In genomic region chr2:66428986-66429612, GRCh38 we compare ENCODE assay signal across 8 cellular contexts. TPM values are rescaled to one million over a fixed set of nuclear protein-coding genes. Genes with fewer than 3 reads are reported as not detected.
A peak's percentile ranks its signal among the peaks of the same experiment; 100 is the strongest.
DNase-seq lines count a peak whose midpoint lies in the region; ATAC-seq and TF ChIP-seq lines count a peak whose summit lies in the region.

No MANE protein-coding gene starts in this region.

- no peak overlapping the region for H3K4me3 Mint-ChIP-seq in activated T-helper 17 cell treated with anti-CD3 and anti-CD28 coated beads, Interleukin-2, amount 50 U/mL, for 72 hours

- H3K79me2 ChIP-seq in HCT116 (ENCODE audit: insufficient read depth, low read length) = no peaks in the 10 kb centered on the region

- H3K9me2 ChIP-seq in HCT116 (ENCODE audit: insufficient read depth) = no peaks in the 10 kb centered on the region

- H4K20me1 ChIP-seq in HCT116 (ENCODE audit: insufficient read depth) = no peaks in the 10 kb centered on the region

- no peaks in the 10 kb centered on the region for H3K9me3 ChIP-seq in HCT116 (ENCODE audit: control insufficient read depth in 1 of 2, insufficient read depth in 1 of 2, low read depth in 1 of 2, low read length in 2 of 2)
- no peaks in the 10 kb centered on the region for H3K9me3 ChIP-seq in body of pancreas
- no peaks in the 10 kb centered on the region for H3K9me3 ChIP-seq in lower lobe of right lung

- H3K27ac ChIP-seq in HCT116 (ENCODE audit: low read depth, low read length) = no peak overlapping the region
- no peak overlapping the region for H3K27ac ChIP-seq in body of pancreas
- H3K27ac ChIP-seq in lower lobe of right lung = no peak overlapping the region

- H3K4me3 ChIP-seq in HCT116 (replicated peaks in 1 of 2; ENCODE audit: low read depth in 1 of 2, low read length in 2 of 2) = no peak overlapping the region
- H3K4me3 ChIP-seq in body of pancreas = no peak overlapping the region
- H3K4me3 ChIP-seq in lower lobe of right lung = no peak overlapping the region

- H3K27me3 ChIP-seq in HCT116 (ENCODE audit: insufficient read depth, low read length) (no peaks in the 10 kb centered on the region), body of pancreas (no peaks in the 10 kb centered on the region), lower lobe of right lung (ENCODE audit: low read depth) (peaks cover 57% of the 10 kb centered on the region)

- POLR2A ChIA-PET in HCT116 (lab: Charles Lee) = no interaction called here

- no TSS peak for BruUV-seq in HCT116 (replicated peaks; lab: Mats Ljungman, UMichigan)

- CTCF ChIA-PET in HCT116 (lab: Charles Lee) = interaction anchor here (0.8 kb wide), 1 partner anchor 1411 kb away, joined by 4 read pairs; no protein-coding TSS in a partner anchor

- no peak overlapping the region for H2AFZ ChIP-seq in HCT116 (ENCODE audit: low read depth, low read length, poor library complexity, severe bottlenecking)

- H3K36me3 Mint-ChIP-seq in activated T-helper 17 cell treated with anti-CD3 and anti-CD28 coated beads, Interleukin-2, amount 50 U/mL, for 72 hours (ENCODE audit: low read depth) = no peaks in the 10 kb centered on the region

- RAD21 ChIA-PET in HCT116 (lab: Charles Lee; ENCODE audit: low non-redundant PET in 1 of 2, low total read pairs in 2 of 2, uncharacterized antibody in 2 of 2, unreplicated experiment in 2 of 2) = no interaction called here

- H3K27me3 Mint-ChIP-seq in activated T-helper 17 cell treated with anti-CD3 and anti-CD28 coated beads, Interleukin-2, amount 50 U/mL, for 72 hours = peaks cover 54% of the 10 kb centered on the region

- 24 to 26% methylated on average over 5 of the region's 5 CpGs for WGBS in body of pancreas, 2 donors

- H3K36me3 ChIP-seq in HCT116 (ENCODE audit: control insufficient read depth in 1 of 2, insufficient read depth in 2 of 2, low read length in 2 of 2) (no peaks in the 10 kb centered on the region), body of pancreas (replicated peaks in 1 of 2; ENCODE audit: insufficient read depth in 1 of 2, low read depth in 2 of 2) (no peaks in the 10 kb centered on the region), lower lobe of right lung (no peaks in the 10 kb centered on the region)

- no peaks in the 10 kb centered on the region for H3K4me1 Mint-ChIP-seq in activated T-helper 17 cell treated with anti-CD3 and anti-CD28 coated beads, Interleukin-2, amount 50 U/mL, for 72 hours

- TF ChIP-seq CTCF in HCT116 (IDR thresholded peaks at IDR 0.05 in 2 of 3, conservative IDR thresholded peaks at IDR 0.05 in 1 of 3; ENCODE audit: borderline replicate concordance in 1 of 3, insufficient read depth in 1 of 3, low read depth in 2 of 3, low read length in 2 of 3) (peak; percentile 36 to 79 (median 64); a peak in 5 of 6 replicates), body of pancreas (IDR thresholded peaks at IDR 0.05) (peak; percentile 42 to 94 (median 86)), lower lobe of right lung (IDR thresholded peaks at IDR 0.05) (peak; percentile 75)

- ATAC-seq in HCT116 (0 out of 2 replicates have a peak, but pooled peaks have one; percentile 53), body of pancreas (no peak), lower lobe of right lung (no peak), GM21515 (IDR thresholded peaks at IDR 0.05; ENCODE audit: unreplicated experiment) (no peak)
- ATAC-seq in activated T-helper 17 cell treated with anti-CD3 and anti-CD28 coated beads, Interleukin-2, amount 50 U/mL, for 72 hours (replicated peaks) = no peak

- no peak overlapping the region for H3K27ac Mint-ChIP-seq in activated T-helper 17 cell treated with anti-CD3 and anti-CD28 coated beads, Interleukin-2, amount 50 U/mL, for 72 hours

- intact Hi-C loops in HCT116 (cut with micrococcal nuclease) = loop anchor here (1.0 to 10.0 kb wide), 5 partner anchors 784 to 1412 kb away; no protein-coding TSS in a partner anchor
- intact Hi-C loops in body of pancreas (cut with DNase I) = no loop called here
- intact Hi-C loops in lower lobe of right lung (cut with DNase I) = no loop called here

- H3K4me1 ChIP-seq in HCT116 (ENCODE audit: control insufficient read depth in 1 of 2, insufficient read depth in 2 of 2, low read length in 2 of 2) (no peaks in the 10 kb centered on the region), body of pancreas (peaks cover 25% of the 10 kb centered on the region), lower lobe of right lung (peaks cover 15% of the 10 kb centered on the region)

- no peak overlapping the region for H3K9ac ChIP-seq in HCT116 (ENCODE audit: low read length)

- TF ChIP-seq RAD21 in HCT116 (IDR thresholded peaks at IDR 0.05; ENCODE audit: low read depth) = peak; percentile 68

- TF ChIP-seq POLR2A in HCT116 (IDR thresholded peaks at IDR 0.05; ENCODE audit: borderline replicate concordance, extremely low read depth, insufficient read depth, insufficient read length) (no peak), body of pancreas (IDR thresholded peaks at IDR 0.05) (no peak)

- no peaks in the 10 kb centered on the region for H3K9me3 Mint-ChIP-seq in activated T-helper 17 cell treated with anti-CD3 and anti-CD28 coated beads, Interleukin-2, amount 50 U/mL, for 72 hours

- no peak overlapping the region for H3K4me2 ChIP-seq in HCT116 (ENCODE audit: low read length)

- DNase-seq in DMS 273 (lab: John Stamatoyannopoulos, UW; ENCODE audit: unreplicated experiment) (peak; percentile 80), HCT116 (ENCODE audit: low read depth, low spot score) (peak; percentile 18), NCI-H345 treated with DMSO at 0.1 percent for 48 hours (lab: John Stamatoyannopoulos, UW; ENCODE audit: unreplicated experiment) (peak; percentile 62), body of pancreas (peak in 2 of 4 donors; percentile 23 to 33), lower lobe of right lung (no peak)
- no peak for DNase-seq in stimulated activated CD4-positive, alpha-beta T cell treated with anti-CD3 and anti-CD28 coated beads, Interleukin-15, amount 100 ng/mL, for 24 hours

TF ChIP-seq in HCT116, 20 proteins besides CTCF, POLR2A, EP300 and RAD21:
- no peak for TF ChIP-seq EGR1 (IDR thresholded peaks at IDR 0.05; ENCODE audit: low read depth)
- TF ChIP-seq ZNF274 (IDR thresholded peaks at IDR 0.05; ENCODE audit: low read depth, low read length) = no peak
- no peak for TF ChIP-seq CEBPB (IDR thresholded peaks at IDR 0.05; ENCODE audit: low read depth)
- TF ChIP-seq JUND (IDR thresholded peaks at IDR 0.05) = no peak
- no peak for TF ChIP-seq REST (IDR thresholded peaks at IDR 0.05; ENCODE audit: low read depth)
- no peak for TF ChIP-seq SRF (IDR thresholded peaks at IDR 0.05; ENCODE audit: low read depth)
- TF ChIP-seq POLR2AphosphoS5 (IDR thresholded peaks at IDR 0.05; ENCODE audit: low read depth, low read length) = no peak
- TF ChIP-seq SIN3A (IDR thresholded peaks at IDR 0.05; ENCODE audit: low read depth) = no peak
- no peak for TF ChIP-seq SP1 (IDR thresholded peaks at IDR 0.05; ENCODE audit: low read depth)
- TF ChIP-seq CBX3 (IDR thresholded peaks at IDR 0.05; ENCODE audit: low read depth) = no peak
- TF ChIP-seq EZH2 (IDR thresholded peaks at IDR 0.05) = no peak
- TF ChIP-seq ZBTB33 (IDR thresholded peaks at IDR 0.05; ENCODE audit: extremely low read depth, insufficient replicate concordance, low read length) = no peak
- TF ChIP-seq YY1 (IDR thresholded peaks at IDR 0.05; ENCODE audit: extremely low read depth, insufficient replicate concordance, low read depth, low read length) = no peak
TF ChIP-seq in HCT116: peak in this region for 0.

RNA-seq across cellular contexts. Expression of gene MEIS1, which starts 5.8 kb away (rescaled TPM):
- total RNA-seq in HCT116 (2021; ENCODE audit: unreplicated experiment) (0.32 TPM), body of pancreas (10 to 100 TPM; 82.1 to 84.6 TPM), lower lobe of right lung (54.7 TPM)
- polyA plus RNA-seq in HCT116 (2012) = not detected in 2 replicates
- total RNA-seq in activated T-helper 17 cell treated with anti-CD3 and anti-CD28 coated beads, Interleukin-2, amount 50 U/mL, for 72 hours = not detected

Comparison
In these comparisons a context has a peak if more than half of its experiments do, and no peak if none do; other contexts are left out.
1. DNase-seq: peak in DMS 273 (single experiment), HCT116 (single experiment) and NCI-H345 treated with DMSO at 0.1 percent for 48 hours (single experiment); none in lower lobe of right lung (single experiment) and stimulated activated CD4-positive, alpha-beta T cell treated with anti-CD3 and anti-CD28 coated beads, Interleukin-15, amount 100 ng/mL, for 24 hours (single experiment).
2. RNA of gene MEIS1, which starts 5.8 kb away (total RNA-seq): 82.1 to 84.6 TPM in body of pancreas and 54.7 TPM in lower lobe of right lung (single experiment); 0.32 TPM in HCT116 (single experiment) and not detected in activated T-helper 17 cell treated with anti-CD3 and anti-CD28 coated beads, Interleukin-2, amount 50 U/mL, for 72 hours; every median in the first group is over 10 times any median in the second.
3. Peak in every context shown above with its lines, with median percentiles within 50 percentile points of each other: CTCF ChIP-seq.